1 cellular context compared by ENCODE assay signal in the genomic region with DNA sequence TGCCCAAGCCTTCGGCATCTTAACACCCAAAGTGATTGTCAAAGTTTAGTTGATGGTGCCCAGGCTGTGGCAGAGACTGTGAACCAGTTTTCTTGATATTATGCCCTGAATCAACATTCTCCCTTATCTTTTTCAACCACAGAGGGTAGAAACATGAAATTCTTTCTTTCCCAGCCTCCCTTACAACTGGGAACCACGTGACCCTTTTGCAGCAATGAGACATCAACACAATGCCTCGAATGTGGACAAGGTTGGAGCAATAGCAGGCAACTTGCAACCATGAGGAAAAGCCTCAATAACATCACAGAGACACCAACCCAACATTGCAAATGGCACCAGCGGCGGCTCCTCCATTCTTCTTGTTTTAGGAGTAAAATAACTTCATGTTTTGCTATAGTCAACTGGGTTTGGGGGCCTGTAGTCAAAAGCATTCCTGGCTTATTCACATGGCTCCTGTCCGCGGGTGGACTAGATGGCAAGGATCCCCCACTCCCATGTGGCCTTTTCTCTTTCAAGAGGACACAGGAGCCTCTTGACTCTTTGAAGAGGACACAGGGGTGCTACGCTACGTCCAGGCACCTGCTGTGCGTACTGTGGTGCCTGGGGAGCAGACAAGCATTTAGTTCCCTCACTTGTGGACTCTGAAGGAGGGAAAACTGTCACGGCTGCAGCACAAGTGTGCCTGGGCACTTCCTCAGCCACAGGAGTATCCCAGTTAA.
TF ChIP-seq lines count a peak whose summit lies in the region.

No MANE protein-coding gene starts in this region.

TF ChIP-seq in GM23338, 12 proteins besides CTCF, POLR2A, EP300 and RAD21 (continued from another document):
- TF ChIP-seq, protein P1, sequence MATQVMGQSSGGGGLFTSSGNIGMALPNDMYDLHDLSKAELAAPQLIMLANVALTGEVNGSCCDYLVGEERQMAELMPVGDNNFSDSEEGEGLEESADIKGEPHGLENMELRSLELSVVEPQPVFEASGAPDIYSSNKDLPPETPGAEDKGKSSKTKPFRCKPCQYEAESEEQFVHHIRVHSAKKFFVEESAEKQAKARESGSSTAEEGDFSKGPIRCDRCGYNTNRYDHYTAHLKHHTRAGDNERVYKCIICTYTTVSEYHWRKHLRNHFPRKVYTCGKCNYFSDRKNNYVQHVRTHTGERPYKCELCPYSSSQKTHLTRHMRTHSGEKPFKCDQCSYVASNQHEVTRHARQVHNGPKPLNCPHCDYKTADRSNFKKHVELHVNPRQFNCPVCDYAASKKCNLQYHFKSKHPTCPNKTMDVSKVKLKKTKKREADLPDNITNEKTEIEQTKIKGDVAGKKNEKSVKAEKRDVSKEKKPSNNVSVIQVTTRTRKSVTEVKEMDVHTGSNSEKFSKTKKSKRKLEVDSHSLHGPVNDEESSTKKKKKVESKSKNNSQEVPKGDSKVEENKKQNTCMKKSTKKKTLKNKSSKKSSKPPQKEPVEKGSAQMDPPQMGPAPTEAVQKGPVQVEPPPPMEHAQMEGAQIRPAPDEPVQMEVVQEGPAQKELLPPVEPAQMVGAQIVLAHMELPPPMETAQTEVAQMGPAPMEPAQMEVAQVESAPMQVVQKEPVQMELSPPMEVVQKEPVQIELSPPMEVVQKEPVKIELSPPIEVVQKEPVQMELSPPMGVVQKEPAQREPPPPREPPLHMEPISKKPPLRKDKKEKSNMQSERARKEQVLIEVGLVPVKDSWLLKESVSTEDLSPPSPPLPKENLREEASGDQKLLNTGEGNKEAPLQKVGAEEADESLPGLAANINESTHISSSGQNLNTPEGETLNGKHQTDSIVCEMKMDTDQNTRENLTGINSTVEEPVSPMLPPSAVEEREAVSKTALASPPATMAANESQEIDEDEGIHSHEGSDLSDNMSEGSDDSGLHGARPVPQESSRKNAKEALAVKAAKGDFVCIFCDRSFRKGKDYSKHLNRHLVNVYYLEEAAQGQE (IDR thresholded peaks at IDR 0.05; ENCODE audit: unreplicated experiment), result no peak
- TF ChIP-seq CREB1 (CRISPR knock-in tag; IDR thresholded peaks at IDR 0.05; ENCODE audit: low read depth), result no peak
- no peak for TF ChIP-seq EZH2 (IDR thresholded peaks at IDR 0.05; ENCODE audit: low read depth, unreplicated experiment)
